Comparison of ENCODE assay signal across 25 cellular contexts in genomic region chr10:107771066-107771465, GRCh38.
"Had no signal": no experiment of that assay in that cellular context is flagged by ENCODE, and none has a peak within 500 bp of the region (broad histone marks: within the 10 kb centered on the region; RNA-seq: fewer than 3 reads in every experiment).

No MANE protein-coding gene starts in this region.

- H3K9me3 ChIP-seq: colonic mucosa, gastrocnemius medialis, lower lobe of right lung had no signal

- DNase-seq: colonic mucosa; cortex of kidney; effector CD8-positive, alpha-beta T cell; effector memory CD8-positive, alpha-beta T cell; endodermal cell; erythroblast; esophagus squamous epithelium; foreskin fibroblast; foreskin melanocyte; gastrocnemius medialis; glutamatergic neuron; head of caudate nucleus; heart right ventricle; hippocampal formation; left cardiac atrium; left ventricle myocardium superior; lower lobe of right lung; mesendoderm; midbrain had no signal

- FAIRE-seq: endometrium, islet of Langerhans, keratinocyte had no signal

- H3K27me3 ChIP-seq: colonic mucosa, esophagus squamous epithelium, gastrocnemius medialis, heart right ventricle, left lung had no signal

- H3K4me3 ChIP-seq: colonic mucosa, esophagus squamous epithelium, gastrocnemius medialis, heart right ventricle, left lung, lower lobe of right lung had no signal

- H3K36me3 ChIP-seq: colonic mucosa, esophagus squamous epithelium, gastrocnemius medialis, heart right ventricle, left lung, lower lobe of right lung had no signal

- H3K27ac ChIP-seq: colonic mucosa, epithelial cell of prostate, esophagus squamous epithelium, gastrocnemius medialis, heart right ventricle, left lung, lower lobe of right lung had no signal

- ATAC-seq: effector memory CD8-positive, alpha-beta T cell; esophagus mucosa; gastrocnemius medialis; heart right ventricle; left lung; left ventricle myocardium superior had no signal

- H3K4me1 ChIP-seq: colonic mucosa, esophagus squamous epithelium, gastrocnemius medialis, heart right ventricle, left lung, lower lobe of right lung had no signal
